ENCODE assay signal across 7 cellular contexts in the genomic region with DNA sequence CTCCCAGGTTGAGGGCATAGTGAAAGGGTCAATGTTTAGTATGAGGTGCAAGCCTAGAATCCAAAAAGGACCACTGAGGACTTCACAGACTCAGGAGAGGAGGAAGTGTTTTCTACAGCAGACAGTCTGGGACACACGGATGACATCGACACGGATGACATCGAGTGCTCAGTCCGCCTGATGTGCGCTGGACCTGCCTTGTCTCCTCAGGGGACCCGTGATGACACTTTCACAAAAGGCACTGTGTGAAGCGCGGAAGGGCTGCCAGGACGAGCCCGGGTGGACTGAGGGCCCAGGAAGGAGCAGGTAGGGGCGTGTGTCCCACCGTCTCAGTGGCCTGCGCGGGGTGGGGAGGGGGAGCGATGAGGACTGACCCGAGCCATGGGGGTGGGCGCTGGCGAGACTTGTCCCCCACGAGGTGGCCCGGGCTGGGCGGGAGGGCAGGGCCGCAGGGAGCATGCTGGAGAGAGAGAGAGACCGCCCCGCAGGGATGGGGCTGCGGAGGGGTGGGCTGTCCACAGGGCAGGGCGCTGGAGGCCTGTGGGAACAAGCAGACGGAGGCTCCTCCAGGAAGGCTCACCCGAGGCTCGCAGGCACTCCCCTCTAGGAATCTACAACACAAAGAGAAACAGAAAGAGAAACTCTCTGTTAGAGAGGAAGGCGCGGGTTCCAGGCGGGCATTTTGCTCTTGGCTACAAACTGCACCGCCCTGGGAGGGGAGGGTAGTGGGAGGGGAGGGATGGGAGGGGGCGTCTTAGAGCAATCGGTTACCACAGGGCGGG. TPM values are rescaled to one million over a fixed set of nuclear protein-coding genes. Genes with fewer than 3 reads are reported as not detected.
DNase-seq lines count a peak whose midpoint lies in the region; ATAC-seq lines count a peak whose summit lies in the region.

No MANE protein-coding gene starts in this region.

- ATAC-seq in GM21723 (IDR thresholded peaks at IDR 0.05; ENCODE audit: unreplicated experiment): no peak

- no peaks in the 10 kb centered on the region for H3K27me3 ChIP-seq in layer of hippocampus (ENCODE audit: control insufficient read depth, insufficient read depth, low read length)

- H3K27ac ChIP-seq in layer of hippocampus (ENCODE audit: low read depth, low read length) (peak overlapping the region; percentile 30), temporal lobe (ENCODE audit: low read depth, low read length) (peak overlapping the region; percentile 2)

- DNase-seq in NAMALWA (ENCODE audit: low spot score): peak; percentile 26
- peak; percentile 71 for DNase-seq in activated T-cell treated with anti-CD3 and anti-CD28 coated beads for 48 hours (ENCODE audit: low read depth)
- no peak for DNase-seq in HUDEP-2 (lab: John Stamatoyannopoulos, UW; ENCODE audit: unreplicated experiment in 76 of 76)
- DNase-seq in NCI-H2081 treated with DMSO at 0.1 percent for 48 hours (lab: John Stamatoyannopoulos, UW): no peak

RNA-seq across cellular contexts. Expression of a gene that starts 54.9 kb away (rescaled TPM):
- 16.0 TPM for total RNA-seq in temporal lobe

RNA-seq across cellular contexts. Expression of a gene that starts 55.1 kb away (rescaled TPM):
- total RNA-seq in temporal lobe: 35.7 TPM

Comparison
In these comparisons a context has a peak if more than half of its experiments do, and no peak if none do; other contexts are left out.
1. DNase-seq: peak in NAMALWA (single experiment) and activated T-cell treated with anti-CD3 and anti-CD28 coated beads for 48 hours (single experiment); none in HUDEP-2 (0 of 76) and NCI-H2081 treated with DMSO at 0.1 percent for 48 hours (single experiment).